In genomic region chr3:99485286-99485685, GRCh38 we compare ENCODE assay signal across 1 cellular context.
TF ChIP-seq lines count a peak whose summit lies in the region.

No MANE protein-coding gene starts in this region.

TF ChIP-seq in GM23338, 12 proteins besides CTCF, POLR2A, EP300 and RAD21 (continued from another document):
- no peak for TF ChIP-seq ETS1 (IDR thresholded peaks at IDR 0.05)
- no peak for TF ChIP-seq POLR2AphosphoS5 (IDR thresholded peaks at IDR 0.05; ENCODE audit: low read depth)
- no peak for TF ChIP-seq STAT1 (IDR thresholded peaks at IDR 0.05; ENCODE audit: unreplicated experiment)
- no peak for TF ChIP-seq ZNF114 (CRISPR knock-in tag; IDR thresholded peaks at IDR 0.05)
- no peak for TF ChIP-seq JUNB (IDR thresholded peaks at IDR 0.05; ENCODE audit: unreplicated experiment)
- no peak for TF ChIP-seq NANOG (IDR thresholded peaks at IDR 0.05; ENCODE audit: borderline replicate concordance)
TF ChIP-seq in GM23338: peak in this region for 0.
